11 cellular contexts compared by ENCODE assay signal in genomic region chr3:25992606-25993005, GRCh38.
"Had no signal": no experiment of that assay in that cellular context is flagged by ENCODE, and none has a peak within 500 bp of the region (broad histone marks: within the 10 kb centered on the region; RNA-seq: fewer than 3 reads in every experiment).

No MANE protein-coding gene starts in this region.

- H3K27ac Mint-ChIP-seq: GM23338, H9, HFFc6 had no signal

- H3K4me3 ChIP-seq: GM23248, GM23338, HAP-1 had no signal

- H3K4me1 ChIP-seq: HAP-1 had no signal

- FAIRE-seq: H1, H54 had no signal

- H3K4me2 ChIP-seq: GM23338 had no signal

- H2AFZ ChIP-seq: GM23248, GM23338 had no signal

- H3K9ac ChIP-seq: GM23248 had no signal

- ATAC-seq: GM23338, HCT116 had no signal

- H3K27ac ChIP-seq: GM23248 had no signal

- H3K36me3 ChIP-seq: HAP-1 had no signal

- DNase-seq: GM23248, GOT3, H7, H9, HCEC 1CT, HFFc6 had no signal

- H3K4me3 Mint-ChIP-seq: GM23338, H9, HFFc6 had no signal

- H3K4me1 Mint-ChIP-seq: GM23338, H9 had no signal

- H3K9me3 ChIP-seq: HAP-1 had no signal
